ENCODE assay signal across 8 cellular contexts in genomic region chr4:17614416-17615299, GRCh38. TPM values are rescaled to one million over a fixed set of nuclear protein-coding genes. Genes with fewer than 3 reads are reported as not detected.
DNase-seq lines count a peak whose midpoint lies in the region; ATAC-seq lines count a peak whose summit lies in the region.

Gene MED28, plus strand, starts transcription at chr4:17614641. Its CDS starts 14 bp downstream, at chr4:17614655.

- H3K9me3 Mint-ChIP-seq in effector memory CD8-positive, alpha-beta T cell: no peaks in the 10 kb centered on the region
- no peaks in the 10 kb centered on the region for H3K9me3 Mint-ChIP-seq in memory B cell

- peaks cover 48% of the 10 kb centered on the region for H3K36me3 Mint-ChIP-seq in effector memory CD8-positive, alpha-beta T cell (ENCODE audit: insufficient read depth)
- peaks cover 10% of the 10 kb centered on the region for H3K36me3 Mint-ChIP-seq in memory B cell

- POLR2A ChIA-PET in activated CD8-positive, alpha-beta memory T cell treated with anti-CD3 and anti-CD28 coated beads for 36 hours (lab: Charles Lee): interaction anchor here (0.5 to 1.4 kb wide), 6 partner anchors 29 to 210 kb away, joined by 3 to 6 read pairs (median 3); partner anchors contain the start of genes DCAF16 and NCAPG

- ATAC-seq in GM19467 (IDR thresholded peaks at IDR 0.05; ENCODE audit: unreplicated experiment) (peak; percentile 96), memory B cell (ENCODE audit: low read depth) (peak; percentile 96)
- peak; percentile 95 for ATAC-seq in effector memory CD8-positive, alpha-beta T cell (replicated peaks)

- CTCF ChIA-PET in activated CD8-positive, alpha-beta memory T cell treated with anti-CD3 and anti-CD28 coated beads for 36 hours (lab: Charles Lee): interaction anchor here (0.8 to 2.1 kb wide), 5 partner anchors 21 to 196 kb away, joined by 3 to 6 read pairs (median 3); partner anchors contain the start of genes DCAF16 and NCAPG

- peaks cover 20 to 26% of the 10 kb centered on the region in 2 donors for H3K4me1 Mint-ChIP-seq in effector memory CD8-positive, alpha-beta T cell (ENCODE audit: low read depth in 2 of 2)
- H3K4me1 Mint-ChIP-seq in memory B cell: peaks cover 25% of the 10 kb centered on the region

- no peaks in the 10 kb centered on the region for H3K27me3 Mint-ChIP-seq in effector memory CD8-positive, alpha-beta T cell
- H3K27me3 Mint-ChIP-seq in memory B cell: no peaks in the 10 kb centered on the region

- peak within 1 kb of the TSS; percentile 99 for H3K27ac Mint-ChIP-seq in effector memory CD8-positive, alpha-beta T cell
- peak within 1 kb of the TSS; percentile 97 for H3K27ac Mint-ChIP-seq in memory B cell

- DNase-seq in CMK (ENCODE audit: low read depth) (peak; percentile 78), HS-27A (ENCODE audit: low read depth) (peak; percentile 86), NOMO-1 (lab: John Stamatoyannopoulos, UW; ENCODE audit: unreplicated experiment in 2 of 2) (peak; percentile 76 to 91), memory B cell (ENCODE audit: low spot score in 2 of 2) (peak; percentile 88 to 93)
- DNase-seq in effector memory CD8-positive, alpha-beta T cell: peak; percentile 91 to 95 (median 92)
- DNase-seq in stimulated activated CD8-positive, alpha-beta memory T cell treated with anti-CD3 and anti-CD28 coated beads, Interleukin-12 subunit alpha, Interleukin-12 subunit beta, amount 100 ng/mL, for 24 hours (ENCODE audit: extremely low read depth): peak; percentile 92

- peak within 1 kb of the TSS; percentile 96 to 97 for H3K4me3 Mint-ChIP-seq in effector memory CD8-positive, alpha-beta T cell
- H3K4me3 Mint-ChIP-seq in memory B cell: peak within 1 kb of the TSS; percentile 96

RNA-seq across cellular contexts. Expression of gene MED28, which starts in this region (rescaled TPM):
- total RNA-seq in activated CD8-positive, alpha-beta memory T cell treated with anti-CD3 and anti-CD28 coated beads for 36 hours: 10 to 100 TPM; 58.6 to 58.7 TPM

Comparison
In these comparisons a context has a peak if more than half of its experiments do, and no peak if none do; other contexts are left out.
1. Peak in every context shown above with its lines: DNase-seq and ATAC-seq.